Comparison of ENCODE assay signal across 1 cellular context in the genomic region with DNA sequence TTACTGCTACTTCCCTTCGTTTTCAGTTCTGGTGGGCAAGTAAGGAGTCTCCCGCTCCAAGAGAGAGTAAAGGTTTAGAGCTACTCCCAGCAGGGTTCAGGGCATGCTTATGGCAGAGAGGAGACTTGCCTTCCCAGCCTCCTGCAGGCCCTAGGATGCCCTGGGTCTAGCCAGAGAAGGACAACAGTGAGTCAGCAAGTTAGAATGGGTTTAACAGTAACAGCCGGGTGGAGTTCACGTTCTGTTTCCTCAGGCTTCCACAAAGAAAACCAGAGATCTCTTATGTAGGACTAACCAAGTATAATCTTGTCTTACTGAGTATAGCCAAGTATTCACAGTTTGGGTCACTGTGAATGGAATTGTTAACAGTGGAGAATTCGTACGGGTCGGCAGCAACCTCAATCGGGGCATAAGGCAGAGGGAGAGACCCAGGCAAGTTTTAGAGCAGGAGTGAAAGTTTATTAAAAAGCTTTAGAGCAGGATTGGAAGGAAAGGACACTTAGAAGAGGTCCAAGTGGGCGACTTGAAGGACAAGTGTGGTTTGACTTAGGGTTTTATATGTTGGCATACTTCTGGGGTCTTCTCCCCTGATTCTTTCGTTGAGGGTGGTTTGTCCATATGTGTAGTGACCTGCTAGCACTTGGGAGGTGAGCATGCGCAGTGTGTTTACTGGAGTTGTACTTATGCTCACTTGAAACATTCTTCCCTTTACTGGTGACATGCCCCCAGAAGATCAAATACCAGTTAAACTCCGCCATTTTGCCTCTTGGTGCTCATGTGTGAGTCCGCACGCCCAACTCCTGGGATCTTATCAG.
TF ChIP-seq lines count a peak whose summit lies in the region.

No MANE protein-coding gene starts in this region.

TF ChIP-seq in H1, 55 proteins besides CTCF, POLR2A, EP300 and RAD21:
- TF ChIP-seq FOSL1 (IDR thresholded peaks at IDR 0.05; ENCODE audit: insufficient read depth, low read depth, low read length) (no peak), TAF1 (IDR thresholded peaks at IDR 0.05; ENCODE audit: low read depth, low read length) (no peak), BACH1 (IDR thresholded peaks at IDR 0.05; ENCODE audit: low read length) (peak; percentile 54)
